In genomic region chr2:54329482-54330225, GRCh38 we compare ENCODE assay signal across 8 cellular contexts.
DNase-seq lines count a peak whose midpoint lies in the region; ATAC-seq, FAIRE-seq and TF ChIP-seq lines count a peak whose summit lies in the region.

No MANE protein-coding gene starts in this region.

- peaks cover 4% of the 10 kb centered on the region for H3K9me3 Mint-ChIP-seq in activated naive CD8-positive, alpha-beta T cell treated with anti-CD3 and anti-CD28 coated beads, Interleukin-2, amount 10 ng/mL, durations not matched to agents 7 days and 5 days

- peaks cover 11% of the 10 kb centered on the region for H3K27me3 ChIP-seq in HUES48 (ENCODE audit: control insufficient read depth, insufficient read depth, low read length)
- no peaks in the 10 kb centered on the region for H3K27me3 ChIP-seq in keratinocyte (ENCODE audit: control insufficient read depth, extremely low read depth, insufficient read depth, low read length)
- H3K27me3 ChIP-seq in thymus (ENCODE audit: control insufficient read depth, insufficient read depth), result peaks cover 2% of the 10 kb centered on the region

- dilution Hi-C loops in keratinocyte (cut with MboI; ENCODE audit: extremely low pct_ligation_motif_present, low sequenced_read_pairs), result no loop called here

- H3K9me1 ChIP-seq in keratinocyte (ENCODE audit: control insufficient read depth, extremely low read depth, insufficient read depth, low read length), result no peaks in the 10 kb centered on the region

- no peaks in the 10 kb centered on the region for H3K36me3 Mint-ChIP-seq in activated naive CD8-positive, alpha-beta T cell treated with anti-CD3 and anti-CD28 coated beads, Interleukin-2, amount 10 ng/mL, durations not matched to agents 7 days and 5 days

- TF ChIP-seq CTCF in AG10803 (conservative IDR thresholded peaks at IDR 0.05; ENCODE audit: low read length) (no peak), keratinocyte (optimal IDR thresholded peaks at IDR 0.05 in 1 of 3, IDR thresholded peaks at IDR 0.05 in 1 of 3, conservative IDR thresholded peaks at IDR 0.05 in 1 of 3; ENCODE audit: extremely low read depth in 1 of 3, insufficient read depth in 2 of 3, low read length in 3 of 3) (no peak)

- H3K36me3 ChIP-seq in HUES48 (ENCODE audit: control insufficient read depth, insufficient read depth, low read length), result no peaks in the 10 kb centered on the region
- H3K36me3 ChIP-seq in keratinocyte (ENCODE audit: control insufficient read depth in 2 of 2, extremely low read depth in 1 of 2, insufficient read depth in 2 of 2, low read length in 2 of 2), result no peaks in the 10 kb centered on the region
- H3K36me3 ChIP-seq in thymus (ENCODE audit: control insufficient read depth, insufficient read depth), result no peaks in the 10 kb centered on the region

- H3K4me1 ChIP-seq in HUES48 (ENCODE audit: control insufficient read depth, insufficient read depth, low read length), result peaks cover 16% of the 10 kb centered on the region
- H3K4me1 ChIP-seq in keratinocyte (ENCODE audit: control insufficient read depth, extremely low read depth, insufficient read depth, low read length), result peaks cover 19% of the 10 kb centered on the region
- H3K4me1 ChIP-seq in thymus (ENCODE audit: control insufficient read depth, insufficient read depth, low read length), result peaks cover 4% of the 10 kb centered on the region

- H3K4me1 Mint-ChIP-seq in activated naive CD8-positive, alpha-beta T cell treated with anti-CD3 and anti-CD28 coated beads, Interleukin-2, amount 10 ng/mL, durations not matched to agents 7 days and 5 days, result peaks cover 12% of the 10 kb centered on the region

- H3K9me3 ChIP-seq in HUES48 (ENCODE audit: control insufficient read depth, insufficient read depth, low read length) (peaks cover 8% of the 10 kb centered on the region; the same call in 1 of the 2 replicates), keratinocyte (ENCODE audit: control insufficient read depth, low read depth, low read length) (no peaks in the 10 kb centered on the region), thymus (ENCODE audit: control insufficient read depth) (no peaks in the 10 kb centered on the region)

- H3K9ac ChIP-seq in HUES48 (ENCODE audit: low read depth, low read length), result no peak overlapping the region
- peak overlapping the region; percentile 77 for H3K9ac ChIP-seq in keratinocyte (ENCODE audit: control insufficient read depth, extremely low read depth, insufficient read depth, low read length)

- POLR2A ChIA-PET in activated naive CD8-positive, alpha-beta T cell treated with anti-CD3 and anti-CD28 coated beads, Interleukin-2, amount 10 ng/mL, durations not matched to agents 7 days and 5 days (lab: Charles Lee), result no interaction called here

- DNase-seq in AG10803 (ENCODE audit: low read depth) (peak; percentile 62), keratinocyte (ENCODE audit: low read depth, low spot score) (no peak), ecto neural progenitor cell (ENCODE audit: low spot score) (no peak)
- DNase-seq in activated naive CD8-positive, alpha-beta T cell treated with anti-CD3 and anti-CD28 coated beads, Interleukin-2, amount 10 ng/mL, durations not matched to agents 7 days and 5 days, result no peak

- H3K27ac ChIP-seq in HUES48 (ENCODE audit: low read depth, low read length) (no peak overlapping the region), keratinocyte (ENCODE audit: control insufficient read depth, insufficient read depth, low read length) (peak overlapping the region; percentile 61), thymus (ENCODE audit: low read depth) (peak overlapping the region; percentile 10)

- no peak for FAIRE-seq in keratinocyte (lab: Jason Lieb, UNC)

- H3K27me3 Mint-ChIP-seq in activated naive CD8-positive, alpha-beta T cell treated with anti-CD3 and anti-CD28 coated beads, Interleukin-2, amount 10 ng/mL, durations not matched to agents 7 days and 5 days, result peaks cover 32% of the 10 kb centered on the region

- H3K4me2 ChIP-seq in keratinocyte (ENCODE audit: control insufficient read depth, extremely low read depth, insufficient read depth, low read depth, low read length), result peak overlapping the region; percentile 95

- H3K4me3 ChIP-seq in AG10803 (ENCODE audit: low read length) (peak overlapping the region; percentile 81), HUES48 (ENCODE audit: low read depth, low read length) (peak overlapping the region; percentile 69), keratinocyte (ENCODE audit: control insufficient read depth in 2 of 3, extremely low read depth in 1 of 3, insufficient read depth in 2 of 3, low read depth in 1 of 3, low read length in 3 of 3) (peak overlapping the region; percentile 46 to 76 (median 74)), thymus (ENCODE audit: low read length) (peak overlapping the region; percentile 64)

- H2AFZ ChIP-seq in keratinocyte (ENCODE audit: control insufficient read depth, low read length), result peak overlapping the region; percentile 97

- no peaks in the 10 kb centered on the region for H3K79me2 ChIP-seq in keratinocyte (ENCODE audit: control insufficient read depth, insufficient read depth, low read length)

- ATAC-seq in activated naive CD8-positive, alpha-beta T cell treated with anti-CD3 and anti-CD28 coated beads, Interleukin-2, amount 10 ng/mL, durations not matched to agents 7 days and 5 days (ENCODE audit: low read depth), result no peak
- no peak for ATAC-seq in HG02759 (IDR thresholded peaks at IDR 0.05; ENCODE audit: unreplicated experiment)
- no peak for ATAC-seq in HG02852 (IDR thresholded peaks at IDR 0.05; ENCODE audit: unreplicated experiment)

- no peak overlapping the region for H3K27ac Mint-ChIP-seq in activated naive CD8-positive, alpha-beta T cell treated with anti-CD3 and anti-CD28 coated beads, Interleukin-2, amount 10 ng/mL, durations not matched to agents 7 days and 5 days

- WGBS in thymus, result 96% methylated on average over 6 of the region's 6 CpGs

- H4K20me1 ChIP-seq in keratinocyte (ENCODE audit: control insufficient read depth, extremely low read depth, insufficient read depth, low read length), result no peaks in the 10 kb centered on the region

- H3K4me3 Mint-ChIP-seq in activated naive CD8-positive, alpha-beta T cell treated with anti-CD3 and anti-CD28 coated beads, Interleukin-2, amount 10 ng/mL, durations not matched to agents 7 days and 5 days, result peak overlapping the region; percentile 86
